In the genomic region with DNA sequence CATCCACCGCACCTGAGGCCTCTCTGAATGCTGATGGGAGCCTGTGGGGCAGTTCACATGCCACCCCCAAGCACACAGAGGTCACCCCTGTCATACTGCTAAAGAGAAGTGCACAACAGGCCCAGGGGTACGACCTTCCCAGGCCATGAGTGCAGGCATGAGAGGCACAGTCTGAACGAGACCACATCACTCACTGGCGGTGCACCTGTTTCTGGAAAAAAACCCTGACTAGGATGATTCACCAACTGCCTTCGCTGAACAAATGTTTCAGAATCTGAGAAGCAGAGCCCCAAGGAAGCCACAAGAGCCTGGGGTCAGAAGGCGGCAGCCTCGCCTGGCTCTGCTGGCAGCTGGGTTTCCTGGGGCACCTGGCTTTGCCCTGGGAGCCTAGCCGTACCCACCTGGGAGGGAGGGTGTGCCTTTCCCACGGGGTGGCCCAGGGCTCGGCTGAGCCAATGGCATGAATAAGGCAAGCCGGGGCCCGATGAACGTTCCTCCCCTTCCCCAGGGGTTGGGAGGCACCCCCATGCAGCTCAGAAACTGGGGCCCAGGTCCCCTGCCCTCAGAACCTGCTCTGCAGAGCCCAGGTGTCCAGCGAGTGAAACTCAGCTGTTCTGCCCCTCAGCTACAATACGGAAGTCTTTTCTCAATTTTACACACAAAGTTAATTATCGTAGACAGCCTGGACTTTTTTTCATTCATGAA, we compare ENCODE assay signal across 8 cellular contexts.
DNase-seq lines count a peak whose midpoint lies in the region; ATAC-seq and TF ChIP-seq lines count a peak whose summit lies in the region.

No MANE protein-coding gene starts in this region.

- TF ChIP-seq CTCF in colonic mucosa (IDR thresholded peaks at IDR 0.05): no peak

- H3K36me3 ChIP-seq in colonic mucosa: no peaks in the 10 kb centered on the region

- peak; percentile 79 for DNase-seq in ACHN
- DNase-seq in activated CD4-positive, alpha-beta T cell treated with anti-CD3 and anti-CD28 coated beads for 24 hours (ENCODE audit: low read depth in 2 of 2): peak; percentile 53 to 56
- peak; percentile 20 for DNase-seq in colonic mucosa
- peak; percentile 48 to 62 for DNase-seq in stimulated activated CD4-positive, alpha-beta T cell treated with anti-CD3 and anti-CD28 coated beads, Interleukin-12 subunit alpha, Interleukin-12 subunit beta, amount 100 ng/mL, for 24 hours (ENCODE audit: low read depth in 2 of 2)
- DNase-seq in NCI-H345 (lab: John Stamatoyannopoulos, UW): no peak

- H3K9ac ChIP-seq in colonic mucosa (ENCODE audit: low read depth in 2 of 2, low read length in 2 of 2): peak overlapping the region in 1 of 2 donors; percentile 61

- H3K9me3 ChIP-seq in colonic mucosa: no peaks in the 10 kb centered on the region

- in situ Hi-C loops in ACHN (cut with HindIII; ENCODE audit: low pct_ligation_motif_present, low pct_unique_long_range_greater_than_20kb, low sequenced_read_pairs): no loop called here

- ATAC-seq in HG02870 (IDR thresholded peaks at IDR 0.05; ENCODE audit: unreplicated experiment) (peak; percentile 62), HG03439 (IDR thresholded peaks at IDR 0.05; ENCODE audit: unreplicated experiment) (no peak), GM18519 (IDR thresholded peaks at IDR 0.05; ENCODE audit: low FRiP score, unreplicated experiment) (no peak)

- H3K27me3 ChIP-seq in colonic mucosa: no peaks in the 10 kb centered on the region

- H3K4me1 ChIP-seq in colonic mucosa: peaks cover 7% of the 10 kb centered on the region

- no peak overlapping the region for H3K4me3 ChIP-seq in colonic mucosa

- H3K27ac ChIP-seq in colonic mucosa: peak overlapping the region; percentile 45

- intact Hi-C loops in colonic mucosa (cut with DNase I): no loop called here
